13 cellular contexts compared by ENCODE assay signal in genomic region chr17:45816966-45817365, GRCh38.
"Had no signal": no experiment of that assay in that cellular context is flagged by ENCODE, and none has a peak within 500 bp of the region (broad histone marks: within the 10 kb centered on the region; RNA-seq: fewer than 3 reads in every experiment).

No MANE protein-coding gene starts in this region.

- DNase-seq: dermis blood vessel endothelial cell; dorsolateral prefrontal cortex; effector CD4-positive, alpha-beta T cell; effector memory CD4-positive, alpha-beta T cell; foreskin keratinocyte; heart left ventricle; hippocampal formation; left cardiac atrium; left ventricle myocardium inferior; mammary epithelial cell; mesendoderm; midbrain; naive thymus-derived CD4-positive, alpha-beta T cell had no signal
